In genomic region chr7:130888017-130888371, GRCh38 we compare ENCODE assay signal across 10 cellular contexts.
DNase-seq lines count a peak whose midpoint lies in the region; ATAC-seq and TF ChIP-seq lines count a peak whose summit lies in the region.
"Had no signal": no experiment of that assay in that cellular context is flagged by ENCODE, and none has a peak within 500 bp of the region (broad histone marks: within the 10 kb centered on the region; RNA-seq: fewer than 3 reads in every experiment).

No MANE protein-coding gene starts in this region.

- H3K4me1 ChIP-seq in foreskin keratinocyte = peaks cover 59% of the 10 kb centered on the region

- H3K27me3 Mint-ChIP-seq in activated T-cell treated with anti-CD3 and anti-CD28 coated beads, Interleukin-2, amount 50 U/mL, for 72 hours (ENCODE audit: low read depth) = no peaks in the 10 kb centered on the region
- no peaks in the 10 kb centered on the region for H3K27me3 Mint-ChIP-seq in activated CD8-positive, alpha-beta T cell treated with anti-CD3 and anti-CD28 coated beads, Interleukin-2, amount 10 ng/mL, durations not matched to agents 7 days and 5 days (ENCODE audit: low read depth)

- H3K9me3 Mint-ChIP-seq in activated T-cell treated with anti-CD3 and anti-CD28 coated beads, Interleukin-2, amount 50 U/mL, for 72 hours = no peaks in the 10 kb centered on the region
- H3K9me3 Mint-ChIP-seq in activated CD8-positive, alpha-beta T cell treated with anti-CD3 and anti-CD28 coated beads, Interleukin-2, amount 10 ng/mL, durations not matched to agents 7 days and 5 days (ENCODE audit: insufficient read depth) = no peaks in the 10 kb centered on the region

- CTCF ChIA-PET in activated CD8-positive, alpha-beta T cell treated with anti-CD3 and anti-CD28 coated beads, Interleukin-2, amount 10 ng/mL, durations not matched to agents 7 days and 5 days (lab: Charles Lee) = interaction anchor here (1.6 to 5.9 kb wide), 4 partner anchors 8 to 153 kb away, joined by 3 to 49 read pairs (median 10); no protein-coding TSS in a partner anchor
- CTCF ChIA-PET in HEK293T (lab: Yijun Ruan, JAX) = interaction anchor here (1.4 kb wide), 1 partner anchor 152 kb away, joined by 6 read pairs; no protein-coding TSS in a partner anchor

- POLR2A ChIA-PET in activated CD8-positive, alpha-beta T cell treated with anti-CD3 and anti-CD28 coated beads, Interleukin-2, amount 10 ng/mL, durations not matched to agents 7 days and 5 days (lab: Charles Lee) = no interaction called here
- POLR2A ChIA-PET in HEK293T (lab: Yijun Ruan, JAX) = no interaction called here

- no peak for TF ChIP-seq CTCF in foreskin keratinocyte (conservative IDR thresholded peaks at IDR 0.05)

- H3K4me3 Mint-ChIP-seq in activated T-cell treated with anti-CD3 and anti-CD28 coated beads, Interleukin-2, amount 50 U/mL, for 72 hours = no peak overlapping the region
- no peak overlapping the region for H3K4me3 Mint-ChIP-seq in activated CD8-positive, alpha-beta T cell treated with anti-CD3 and anti-CD28 coated beads, Interleukin-2, amount 10 ng/mL, durations not matched to agents 7 days and 5 days

- ATAC-seq in activated T-cell treated with anti-CD3 and anti-CD28 coated beads, Interleukin-2, amount 50 U/mL, for 72 hours (replicated peaks in 1 of 2) = peak; percentile 7 to 18
- ATAC-seq in activated CD8-positive, alpha-beta T cell treated with anti-CD3 and anti-CD28 coated beads, Interleukin-2, amount 10 ng/mL, durations not matched to agents 7 days and 5 days = no peak
- ATAC-seq in foreskin keratinocyte (peak; percentile 3), GM21526 (IDR thresholded peaks at IDR 0.05; ENCODE audit: low FRiP score, unreplicated experiment) (no peak)

- H3K27ac Mint-ChIP-seq in activated T-cell treated with anti-CD3 and anti-CD28 coated beads, Interleukin-2, amount 50 U/mL, for 72 hours = peak overlapping the region; percentile 85
- H3K27ac Mint-ChIP-seq in activated CD8-positive, alpha-beta T cell treated with anti-CD3 and anti-CD28 coated beads, Interleukin-2, amount 10 ng/mL, durations not matched to agents 7 days and 5 days = peak overlapping the region; percentile 9

- H3K4me1 Mint-ChIP-seq in activated T-cell treated with anti-CD3 and anti-CD28 coated beads, Interleukin-2, amount 50 U/mL, for 72 hours (ENCODE audit: low read depth) = peaks cover 64% of the 10 kb centered on the region
- peaks cover 49% of the 10 kb centered on the region for H3K4me1 Mint-ChIP-seq in activated CD8-positive, alpha-beta T cell treated with anti-CD3 and anti-CD28 coated beads, Interleukin-2, amount 10 ng/mL, durations not matched to agents 7 days and 5 days (ENCODE audit: low read depth)

- no peak for DNase-seq in activated T-cell treated with anti-CD3 and anti-CD28 coated beads, Interleukin-2, amount 50 U/mL, for 72 hours
- DNase-seq in activated T-cell treated with anti-CD3 and anti-CD28 coated beads for 4 hours = no peak
- no peak for DNase-seq in activated CD8-positive, alpha-beta T cell treated with anti-CD3 and anti-CD28 coated beads, Interleukin-2, amount 10 ng/mL, durations not matched to agents 7 days and 5 days
- no peak for DNase-seq in foreskin keratinocyte
- DNase-seq in substantia nigra (lab: John Stamatoyannopoulos, UW) = no peak
- no peak for DNase-seq in HEK293T (ENCODE audit: extremely low spot score)
- no peak for DNase-seq in NCI-H146 treated with DMSO at 0.1 percent for 48 hours (lab: John Stamatoyannopoulos, UW; ENCODE audit: unreplicated experiment)
- DNase-seq: posterior cingulate gyrus had no signal

- H3K27ac ChIP-seq in foreskin keratinocyte (no peak overlapping the region), substantia nigra (ENCODE audit: low read depth, low read length, poor library complexity, severe bottlenecking) (peak overlapping the region; percentile 7)
- H3K27ac ChIP-seq: KMS-11 had no signal

- H3K27me3 ChIP-seq in foreskin keratinocyte = no peaks in the 10 kb centered on the region

- H3K36me3 Mint-ChIP-seq in activated T-cell treated with anti-CD3 and anti-CD28 coated beads, Interleukin-2, amount 50 U/mL, for 72 hours (ENCODE audit: insufficient read depth in 2 of 2) = peaks cover 27 to 66% of the 10 kb centered on the region in 2 donors
- H3K36me3 Mint-ChIP-seq in activated CD8-positive, alpha-beta T cell treated with anti-CD3 and anti-CD28 coated beads, Interleukin-2, amount 10 ng/mL, durations not matched to agents 7 days and 5 days (ENCODE audit: low read depth) = peaks cover 61% of the 10 kb centered on the region

TF ChIP-seq in HEK293T, 16 proteins besides CTCF, POLR2A, EP300 and RAD21:
- no peak for TF ChIP-seq BHLHE40 (IDR thresholded peaks at IDR 0.05; ENCODE audit: borderline replicate concordance)
- no peak for TF ChIP-seq PKNOX1 (IDR thresholded peaks at IDR 0.05)
- TF ChIP-seq L3MBTL2 (conservative IDR thresholded peaks at IDR 0.05) = no peak
- no peak for TF ChIP-seq CTBP1 (IDR thresholded peaks at IDR 0.05; ENCODE audit: borderline replicate concordance)

Comparison
In these comparisons a context has a peak if more than half of its experiments do, and no peak if none do; other contexts are left out.
1. ATAC-seq: peak in activated T-cell treated with anti-CD3 and anti-CD28 coated beads, Interleukin-2, amount 50 U/mL, for 72 hours (2 of 2) and foreskin keratinocyte (single experiment); none in activated CD8-positive, alpha-beta T cell treated with anti-CD3 and anti-CD28 coated beads, Interleukin-2, amount 10 ng/mL, durations not matched to agents 7 days and 5 days (single experiment) and GM21526 (single experiment).